In genomic region chr7:88915615-88916014, GRCh38 we compare ENCODE assay signal across 21 cellular contexts.
DNase-seq lines count a peak whose midpoint lies in the region; ATAC-seq, FAIRE-seq and TF ChIP-seq lines count a peak whose summit lies in the region.
"Had no signal": no experiment of that assay in that cellular context is flagged by ENCODE, and none has a peak within 500 bp of the region (broad histone marks: within the 10 kb centered on the region; RNA-seq: fewer than 3 reads in every experiment).

No MANE protein-coding gene starts in this region.

- H3K4me1 ChIP-seq in K562 (replicated peaks in 1 of 2; ENCODE audit: control insufficient read depth in 2 of 2, insufficient read depth in 2 of 2, low read length in 2 of 2) (no peaks in the 10 kb centered on the region), kidney (ENCODE audit: control insufficient read depth in 1 of 2, insufficient read depth in 1 of 2, low read depth in 1 of 2, low read length in 2 of 2) (no peaks in the 10 kb centered on the region), stomach (no peaks in the 10 kb centered on the region)
- H3K4me1 ChIP-seq: A549 had no signal

- TF ChIP-seq EP300 in K562 (IDR thresholded peaks at IDR 0.05; ENCODE audit: low read length) (no peak), stomach (IDR thresholded peaks at IDR 0.05) (no peak)

- no peak for TF ChIP-seq CTCF in K562 (IDR thresholded peaks at IDR 0.05 in 2 of 3, conservative IDR thresholded peaks at IDR 0.05 in 1 of 3; ENCODE audit: insufficient read depth in 2 of 3, low read depth in 1 of 3, low read length in 3 of 3)
- no peak for TF ChIP-seq CTCF in kidney (IDR thresholded peaks at IDR 0.05; ENCODE audit: borderline replicate concordance, extremely low read depth, insufficient read depth)
- TF ChIP-seq CTCF in stomach (IDR thresholded peaks at IDR 0.05), result no peak

- peak; percentile 89 for FAIRE-seq in A204.1 (lab: Jason Lieb, UNC)
- no peak for FAIRE-seq in K562 (lab: Jason Lieb, UNC)
- FAIRE-seq in kidney (lab: Jason Lieb, UNC), result peak; percentile 82
- FAIRE-seq: A549, GM12891, GM18507 had no signal

- no peaks in the 10 kb centered on the region for H3K9me3 ChIP-seq in K562 (replicated peaks; ENCODE audit: control insufficient read depth, insufficient read depth, low read depth, low read length)
- H3K9me3 ChIP-seq in kidney (ENCODE audit: control insufficient read depth in 1 of 2, low read length in 2 of 2), result no peaks in the 10 kb centered on the region
- H3K9me3 ChIP-seq in stomach, result no peaks in the 10 kb centered on the region
- H3K9me3 ChIP-seq: A549 had no signal

- H3K4me3 ChIP-seq in K562, result no peak overlapping the region
- H3K4me3 ChIP-seq in kidney (ENCODE audit: low read length in 2 of 2), result no peak overlapping the region
- H3K4me3 ChIP-seq in stomach, result no peak overlapping the region
- H3K4me3 ChIP-seq: A549, GM23338 had no signal

- H3K4me2 ChIP-seq in K562 (ENCODE audit: insufficient read depth, low read length), result no peak overlapping the region
- H3K4me2 ChIP-seq: A549, GM23338 had no signal

- H3K9ac ChIP-seq in K562 (ENCODE audit: insufficient read depth in 1 of 2, low read depth in 2 of 2, low read length in 2 of 2) (no peak overlapping the region), kidney (ENCODE audit: low read length in 2 of 2) (no peak overlapping the region)

- no peak for TF ChIP-seq POLR2A in K562 (conservative IDR thresholded peaks at IDR 0.05)
- no peak for TF ChIP-seq POLR2A in stomach (IDR thresholded peaks at IDR 0.05)

- H3K36me3 ChIP-seq in K562 (ENCODE audit: control insufficient read depth, insufficient read depth, low read length), result no peaks in the 10 kb centered on the region
- no peaks in the 10 kb centered on the region for H3K36me3 ChIP-seq in kidney (ENCODE audit: control insufficient read depth in 1 of 2, insufficient read depth in 2 of 2, low read length in 2 of 2)
- no peaks in the 10 kb centered on the region for H3K36me3 ChIP-seq in stomach

- no peak overlapping the region for H2AFZ ChIP-seq in K562 (ENCODE audit: low read depth, low read length)
- H2AFZ ChIP-seq: GM23338 had no signal

- in situ Hi-C loops in K562 (cut with MboI), result no loop called here

- H3K9me1 ChIP-seq in K562 (ENCODE audit: control insufficient read depth, insufficient read depth, low read length), result no peaks in the 10 kb centered on the region

- no peaks in the 10 kb centered on the region for H3K79me2 ChIP-seq in K562 (ENCODE audit: control insufficient read depth, insufficient read depth, low read length)

- TF ChIP-seq RAD21 in K562 (CRISPR knock-in tag; conservative IDR thresholded peaks at IDR 0.05 in 1 of 2, IDR thresholded peaks at IDR 0.05 in 1 of 2), result no peak

- H3K27me3 ChIP-seq in K562 (ENCODE audit: control insufficient read depth in 2 of 2, insufficient read depth in 2 of 2, low read length in 2 of 2) (no peaks in the 10 kb centered on the region), stomach (no peaks in the 10 kb centered on the region)

- ATAC-seq in K562, result no peak
- ATAC-seq: A549, GM23338, HCT116 had no signal

- intact Hi-C loops in K562 (cut with micrococcal nuclease), result no loop called here
- intact Hi-C loops in kidney (cut with DNase I), result no loop called here
- intact Hi-C loops in stomach (cut with DNase I; ENCODE audit: low total_unique reads), result no loop called here

- CTCF ChIA-PET in K562 (lab: Yijun Ruan, JAX; ENCODE audit: low intra/inter-chr PET ratio), result no interaction called here

- BruUV-seq in K562 (replicated peaks; lab: Mats Ljungman, UMichigan), result no TSS peak

- DNase-seq in K562 (ENCODE audit: extremely low read depth in 1 of 4, low spot score in 3 of 4) (no peak), kidney (no peak), NCI-H1048 (lab: John Stamatoyannopoulos, UW) (no peak), stomach (no peak), NCI-H2171 (lab: John Stamatoyannopoulos, UW) (no peak)
- DNase-seq: ACHN; C1 segment of cervical spinal cord; CD4-positive, alpha-beta memory T cell; COR-L47; DMS 273 treated with DMSO at 0.1 percent for 48 hours; DMS79; EL; GF-D8; H9 had no signal

- H4K20me1 ChIP-seq in K562 (replicated peaks; ENCODE audit: control insufficient read depth, insufficient read depth, low read length), result no peaks in the 10 kb centered on the region

- no peak overlapping the region for H3K27ac ChIP-seq in K562 (ENCODE audit: extremely low read depth, low read depth, low read length)
- H3K27ac ChIP-seq in kidney (ENCODE audit: low read depth in 2 of 2, low read length in 2 of 2), result no peak overlapping the region
- no peak overlapping the region for H3K27ac ChIP-seq in stomach
- H3K27ac ChIP-seq: 22Rv1, A549 had no signal

- POLR2A ChIA-PET in K562 (lab: Yijun Ruan, JAX), result no interaction called here

TF ChIP-seq in K562, 482 proteins besides CTCF, POLR2A, EP300 and RAD21:
- TF ChIP-seq ZNF316 (IDR thresholded peaks at IDR 0.05) (peak; percentile 71), TCFL5 (CRISPR knock-in tag; conservative IDR thresholded peaks at IDR 0.05) (no peak), PCBP1 (IDR thresholded peaks at IDR 0.05; ENCODE audit: low read depth, low read length, poor library complexity, severe bottlenecking) (no peak), AFF1 (IDR thresholded peaks at IDR 0.05; ENCODE audit: low read depth in 1 of 2, partially characterized antibody in 2 of 2) (no peak), HDAC3 (IDR thresholded peaks at IDR 0.05; ENCODE audit: borderline replicate concordance, partially characterized antibody) (no peak), C11orf30 (IDR thresholded peaks at IDR 0.05; ENCODE audit: low read depth) (peak; percentile 60; the same call in 1 of the 2 replicates), ZNF395 (CRISPR knock-in tag; IDR thresholded peaks at IDR 0.05) (no peak), RBM25 (IDR thresholded peaks at IDR 0.05; ENCODE audit: low read depth, low read length, severe bottlenecking) (no peak), PML (IDR thresholded peaks at IDR 0.05; ENCODE audit: low read length) (no peak), ZNF212 (CRISPR knock-in tag; IDR thresholded peaks at IDR 0.05) (no peak), CBX1 (IDR thresholded peaks at IDR 0.05; ENCODE audit: low read depth) (no peak), POLR2AphosphoS5 (IDR thresholded peaks at IDR 0.05; ENCODE audit: control insufficient read depth, insufficient read depth, low read depth, low read length) (no peak), NELFE (IDR thresholded peaks at IDR 0.05; ENCODE audit: insufficient read depth, insufficient read length) (no peak), PTBP1 (IDR thresholded peaks at IDR 0.05; ENCODE audit: low read depth, low read length) (no peak)
